21 cellular contexts compared by ENCODE assay signal in genomic region chr10:116553378-116553980, GRCh38. TPM values are rescaled to one million over a fixed set of nuclear protein-coding genes. Genes with fewer than 3 reads are reported as not detected.
"Had no signal": no experiment of that assay in that cellular context is flagged by ENCODE, and none has a peak within 500 bp of the region (broad histone marks: within the 10 kb centered on the region; RNA-seq: fewer than 3 reads in every experiment).

No MANE protein-coding gene starts in this region.

- DNase-seq: KBM-7, MM.1S, NCI-H1092 treated with DMSO at 0.1 percent for 48 hours, NCI-H1436, NCI-H187, NCI-H2029, NCI-H2081 treated with DMSO at 0.1 percent for 48 hours, NCI-H2171, NCI-H226, NCI-H446, NCI-H510A, NCI-H524 treated with DMSO at 0.1 percent for 48 hours, NCI-H69, NCI-H774, Right ventricle myocardium superior, SIG-M5 had no signal

- H3K27me3 ChIP-seq: SJSA1 had no signal

- H3K36me3 ChIP-seq: SJSA1 had no signal

- ATAC-seq: Panc1 had no signal

- H3K9me3 ChIP-seq: SJSA1 had no signal

- H3K4me3 ChIP-seq: SJSA1, SK-N-MC had no signal

- H3K27ac ChIP-seq: SJSA1, SK-N-MC had no signal

- H3K4me1 ChIP-seq: SJSA1 had no signal

RNA-seq across cellular contexts. Expression of gene PNLIP, which starts 7.7 kb away (rescaled TPM):
- total RNA-seq: HT-29, Right ventricle myocardium superior, SJSA1 had no signal

RNA-seq across cellular contexts. Expression of gene PNLIPRP1, which starts 37.3 kb away (rescaled TPM):
- total RNA-seq: HT-29, LHCN-M2, Right ventricle myocardium superior, SJSA1 had no signal
